8 cellular contexts compared by ENCODE assay signal in genomic region chr21:41460578-41461527, GRCh38. TPM values are rescaled to one million over a fixed set of nuclear protein-coding genes. Genes with fewer than 3 reads are reported as not detected.
DNase-seq lines count a peak whose midpoint lies in the region; ATAC-seq and TF ChIP-seq lines count a peak whose summit lies in the region.

No MANE protein-coding gene starts in this region.

- peaks cover 2% of the 10 kb centered on the region in 2 donors for H3K36me3 Mint-ChIP-seq in activated T-cell treated with anti-CD3 and anti-CD28 coated beads, Interleukin-2, amount 50 U/mL, for 72 hours (ENCODE audit: insufficient read depth in 2 of 2)

- H3K4me3 ChIP-seq in OCI-LY7 (ENCODE audit: low read depth, low read length, poor library complexity, severe bottlenecking): no peak overlapping the region
- H3K4me3 ChIP-seq in fibroblast of pulmonary artery (replicated peaks; ENCODE audit: low read depth, low read length): no peak overlapping the region
- H3K4me3 ChIP-seq in testis: no peak overlapping the region

- H3K27me3 ChIP-seq in testis: no peaks in the 10 kb centered on the region

- CTCF ChIA-PET in OCI-LY7 (lab: Charles Lee; ENCODE audit: unreplicated experiment): interaction anchor here (1.0 kb wide), 1 partner anchor 178 kb away, joined by 5 read pairs; no protein-coding TSS in a partner anchor

- no peaks in the 10 kb centered on the region for H3K79me2 ChIP-seq in OCI-LY7 (ENCODE audit: insufficient read depth, low read depth, low read length)

- peak; percentile 82 for TF ChIP-seq CTCF in OCI-LY7 (conservative IDR thresholded peaks at IDR 0.05; ENCODE audit: low read length)
- peak; percentile 96 for TF ChIP-seq CTCF in fibroblast of pulmonary artery (IDR thresholded peaks at IDR 0.05; ENCODE audit: low read length, missing control alignments)
- peak; percentile 61 to 71 (median 69) for TF ChIP-seq CTCF in testis (IDR thresholded peaks at IDR 0.05)

- H3K36me3 ChIP-seq in OCI-LY7 (ENCODE audit: insufficient read depth, low read length): no peaks in the 10 kb centered on the region
- H3K36me3 ChIP-seq in testis (ENCODE audit: low read depth, missing control alignments): no peaks in the 10 kb centered on the region

- no peak overlapping the region for H2AFZ ChIP-seq in OCI-LY7 (ENCODE audit: low read length)

- intact Hi-C loops in OCI-LY7 (cut with micrococcal nuclease; ENCODE audit: unreplicated experiment) (loop anchor here (1.0 to 5.0 kb wide), 3 partner anchors 94 to 178 kb away; no protein-coding TSS in a partner anchor), testis (cut with DNase I; ENCODE audit: low total_unique reads) (loop anchor here (5.0 kb wide), 1 partner anchor 179 kb away; no protein-coding TSS in a partner anchor)

- H3K4me2 ChIP-seq in OCI-LY7 (ENCODE audit: low read length): no peak overlapping the region

- H3K27ac ChIP-seq in OCI-LY7 (ENCODE audit: low read depth, low read length, poor library complexity, severe bottlenecking) (no peak overlapping the region), testis (no peak overlapping the region)

- H3K9me3 ChIP-seq in OCI-LY7 (ENCODE audit: low read length) (no peaks in the 10 kb centered on the region), testis (no peaks in the 10 kb centered on the region)

- DNase-seq in GM03348 (ENCODE audit: low spot score) (peak; percentile 91), OCI-LY7 (ENCODE audit: low spot score) (peak; percentile 67), fibroblast of pulmonary artery (ENCODE audit: low read depth) (peak; percentile 83), nucleus accumbens (lab: John Stamatoyannopoulos, UW) (peak in 32 of 56 donors; percentile 2 to 65 (median 17)), testis (peak; percentile 87)
- DNase-seq in activated T-cell treated with anti-CD3 and anti-CD28 coated beads, Interleukin-2, amount 50 U/mL, for 72 hours: peak; percentile 54 to 58

- H3K4me1 Mint-ChIP-seq in activated T-cell treated with anti-CD3 and anti-CD28 coated beads, Interleukin-2, amount 50 U/mL, for 72 hours (ENCODE audit: low read depth): peaks cover 5% of the 10 kb centered on the region

- no peak overlapping the region for H3K27ac Mint-ChIP-seq in activated T-cell treated with anti-CD3 and anti-CD28 coated beads, Interleukin-2, amount 50 U/mL, for 72 hours

- POLR2A ChIA-PET in OCI-LY7 (lab: Charles Lee): no interaction called here

- peaks cover 0 to 1% of the 10 kb centered on the region in 2 donors for H3K9me3 Mint-ChIP-seq in activated T-cell treated with anti-CD3 and anti-CD28 coated beads, Interleukin-2, amount 50 U/mL, for 72 hours

- no peak overlapping the region for H3K4me3 Mint-ChIP-seq in activated T-cell treated with anti-CD3 and anti-CD28 coated beads, Interleukin-2, amount 50 U/mL, for 72 hours

- H3K4me1 ChIP-seq in OCI-LY7 (ENCODE audit: insufficient read depth, low read length, poor library complexity, severe bottlenecking): no peaks in the 10 kb centered on the region
- H3K4me1 ChIP-seq in testis: no peaks in the 10 kb centered on the region

- H3K27me3 Mint-ChIP-seq in activated T-cell treated with anti-CD3 and anti-CD28 coated beads, Interleukin-2, amount 50 U/mL, for 72 hours (ENCODE audit: low read depth): no peaks in the 10 kb centered on the region

- BruUV-seq in OCI-LY7 (replicated peaks; lab: Mats Ljungman, UMichigan): no TSS peak

- ATAC-seq in HG02885 (IDR thresholded peaks at IDR 0.05; ENCODE audit: poor library complexity, unreplicated experiment) (peak; percentile 67), GM18520 (IDR thresholded peaks at IDR 0.05; ENCODE audit: unreplicated experiment) (no peak)
- ATAC-seq in activated T-cell treated with anti-CD3 and anti-CD28 coated beads, Interleukin-2, amount 50 U/mL, for 72 hours (replicated peaks in 1 of 2): peak; percentile 61 to 69

- 51% methylated on average over 12 to 17 of the region's 17 CpGs for WGBS in testis, 2 donors

- no peak for TF ChIP-seq POLR2A in testis (IDR thresholded peaks at IDR 0.05)

- no peaks in the 10 kb centered on the region for H4K20me1 ChIP-seq in OCI-LY7 (ENCODE audit: insufficient read depth, low read length)

- no peaks in the 10 kb centered on the region for H3K9me2 ChIP-seq in OCI-LY7 (ENCODE audit: insufficient read depth, low read length)

RNA-seq across cellular contexts. Expression of gene MX1, which starts 34.8 kb away (rescaled TPM):
- 24.4 and 24.7 TPM in 2 replicates for total RNA-seq in OCI-LY7 (2014; rRNA removed; shearing (Covaris generic))
- total RNA-seq in OCI-LY7 (2022) (23.9 and 25.1 TPM in 2 replicates), testis (10 to 100 TPM; 22.7 to 36.1 TPM)
- total RNA-seq in activated T-cell treated with anti-CD3 and anti-CD28 coated beads, Interleukin-2, amount 50 U/mL, for 72 hours: 100 to 1,000 TPM in 1 of 2 donors, 10 to 100 TPM in 1; 65.2 to 154 TPM
- polyA plus RNA-seq in testis (ENCODE audit: insufficient read depth, low read depth, low replicate concordance): 18.0 TPM

RNA-seq across cellular contexts. Expression of gene TMPRSS2, which starts 47.1 kb away (rescaled TPM):
- 0.08 and 0.09 TPM in 2 replicates for total RNA-seq in OCI-LY7 (2014; rRNA removed; shearing (Covaris generic))
- total RNA-seq in OCI-LY7 (2022) (not detected in 2 replicates), testis (1 to 10 TPM; 2.3 to 5.6 TPM)
- not detected for total RNA-seq in activated T-cell treated with anti-CD3 and anti-CD28 coated beads, Interleukin-2, amount 50 U/mL, for 72 hours
- 3.9 TPM for polyA plus RNA-seq in testis (ENCODE audit: insufficient read depth, low read depth, low replicate concordance)

Comparison
In these comparisons a context has a peak if more than half of its experiments do, and no peak if none do; other contexts are left out.
1. DNase-seq: peak in every context shown above with its lines; median percentile 91 in GM03348; 87 in testis; 83 in fibroblast of pulmonary artery; 67 in OCI-LY7; 56 in activated T-cell treated with anti-CD3 and anti-CD28 coated beads, Interleukin-2, amount 50 U/mL, for 72 hours; 17 in nucleus accumbens.